33 cellular contexts compared by ENCODE assay signal in genomic region chr3:123046262-123046873, GRCh38. TPM values are rescaled to one million over a fixed set of nuclear protein-coding genes. Genes with fewer than 3 reads are reported as not detected.
DNase-seq lines count a peak whose midpoint lies in the region; ATAC-seq, FAIRE-seq and TF ChIP-seq lines count a peak whose summit lies in the region.
"Had no signal": no experiment of that assay in that cellular context is flagged by ENCODE, and none has a peak within 500 bp of the region (broad histone marks: within the 10 kb centered on the region; RNA-seq: fewer than 3 reads in every experiment).

No MANE protein-coding gene starts in this region.

- peak; percentile 26 for DNase-seq in A673 (ENCODE audit: low spot score)
- peak; percentile 30 for DNase-seq in GM03348 (ENCODE audit: low spot score)
- no peak for DNase-seq in RWPE2 (ENCODE audit: low spot score)
- DNase-seq in osteoblast (ENCODE audit: insufficient read length, low spot score, missing footprints): peak; percentile 87
- no peak for DNase-seq in small intestine
- DNase-seq: activated CD4-positive, alpha-beta T cell treated with anti-CD3 and anti-CD28 coated beads for 48 hours; activated T-cell treated with anti-CD3 and anti-CD28 coated beads for 4 hours; amygdala; effector CD4-positive, alpha-beta T cell; hippocampal formation; Kasumi-1; left colon; mammary epithelial cell; mucosa of descending colon; natural killer cell; NCI-H146; NCI-H345; NCI-H69; nucleus accumbens; SHP77; stimulated activated naive CD4-positive, alpha-beta T cell; upper lobe of left lung; WERI-Rb-1 had no signal

- CTCF ChIA-PET in A673 (lab: Charles Lee): no interaction called here

- ATAC-seq in RWPE2 (ENCODE audit: low read depth): 0 out of 3 replicates have a peak, but pooled peaks have one; percentile 33
- ATAC-seq in HG03139 (IDR thresholded peaks at IDR 0.05; ENCODE audit: unreplicated experiment): no peak
- no peak for ATAC-seq in GM19324 (IDR thresholded peaks at IDR 0.05; ENCODE audit: low FRiP score, unreplicated experiment)
- ATAC-seq in HG03175 (IDR thresholded peaks at IDR 0.05; ENCODE audit: unreplicated experiment): no peak
- ATAC-seq: activated naive CD4-positive, alpha-beta T cell treated with anti-CD3 and anti-CD28 coated beads, Interleukin-2, amount 50 U/mL, for 72 hours; left colon; mucosa of descending colon; natural killer cell had no signal

- no peak overlapping the region for H2AFZ ChIP-seq in osteoblast (ENCODE audit: low read length)

- H3K4me3 ChIP-seq in A673 (ENCODE audit: low read depth, low read length, poor library complexity, severe bottlenecking): no peak overlapping the region
- no peak overlapping the region for H3K4me3 ChIP-seq in RWPE2 (ENCODE audit: severe bottlenecking)
- H3K4me3 ChIP-seq in osteoblast (ENCODE audit: insufficient read depth, low read length): no peak overlapping the region
- H3K4me3 ChIP-seq in small intestine (ENCODE audit: low read depth in 1 of 2, low read length in 2 of 2): no peak overlapping the region
- H3K4me3 ChIP-seq: BLaER1, mucosa of descending colon, skin epidermis, upper lobe of left lung had no signal

- intact Hi-C loops in A673 (cut with micrococcal nuclease; ENCODE audit: unreplicated experiment): no loop called here

- TF ChIP-seq CTCF in A673 (conservative IDR thresholded peaks at IDR 0.05; ENCODE audit: low read depth, low read length) (no peak), RWPE2 (IDR thresholded peaks at IDR 0.05; ENCODE audit: poor library complexity, severe bottlenecking) (no peak), osteoblast (IDR thresholded peaks at IDR 0.05; ENCODE audit: extremely low read depth, low read depth, low read length) (no peak)

- H3K27ac ChIP-seq in A673 (ENCODE audit: low read depth, low read length, poor library complexity, severe bottlenecking) (no peak overlapping the region), RWPE2 (ENCODE audit: poor library complexity, severe bottlenecking) (no peak overlapping the region), osteoblast (ENCODE audit: low read depth, low read length) (peak overlapping the region; percentile 2), small intestine (ENCODE audit: low read depth in 1 of 2, low read length in 1 of 2) (no peak overlapping the region)
- H3K27ac ChIP-seq: BLaER1, HL-60, skin epidermis, WERI-Rb-1 had no signal

- POLR2A ChIA-PET in A673 (lab: Charles Lee; ENCODE audit: low non-redundant PET): no interaction called here

- H4K20me1 ChIP-seq in osteoblast (ENCODE audit: insufficient read depth, low read length): no peaks in the 10 kb centered on the region
- H4K20me1 ChIP-seq: BLaER1 had no signal

- H3K4me1 ChIP-seq in A673 (ENCODE audit: insufficient read depth, low read length, poor library complexity, severe bottlenecking) (no peaks in the 10 kb centered on the region), RWPE2 (ENCODE audit: insufficient read depth, poor library complexity, severe bottlenecking) (no peaks in the 10 kb centered on the region), osteoblast (ENCODE audit: insufficient read depth, low read length) (peaks cover 20% of the 10 kb centered on the region), small intestine (ENCODE audit: control insufficient read depth in 2 of 2, insufficient read depth in 1 of 2, low read depth in 1 of 2, low read length in 1 of 2) (no peaks in the 10 kb centered on the region)

- FAIRE-seq in small intestine (lab: Jason Lieb, UNC): no peak
- FAIRE-seq: bronchial epithelial cell had no signal

- H3K36me3 ChIP-seq in A673 (ENCODE audit: insufficient read depth, low read length, poor library complexity, severe bottlenecking): no peaks in the 10 kb centered on the region
- no peaks in the 10 kb centered on the region for H3K36me3 ChIP-seq in RWPE2 (ENCODE audit: low read depth)
- no peaks in the 10 kb centered on the region for H3K36me3 ChIP-seq in osteoblast (ENCODE audit: insufficient read depth, low read length)
- H3K36me3 ChIP-seq in small intestine (ENCODE audit: control insufficient read depth in 2 of 2, insufficient read depth in 2 of 2, low read length in 2 of 2): no peaks in the 10 kb centered on the region
- H3K36me3 ChIP-seq: BLaER1, upper lobe of left lung, WERI-Rb-1 had no signal

- WGBS in small intestine, 3 donors: 58 to 68% (median 66%) methylated on average over 8 of the region's 8 CpGs

- H3K79me2 ChIP-seq in osteoblast (ENCODE audit: insufficient read depth, low read length): no peaks in the 10 kb centered on the region

- H3K27me3 ChIP-seq in A673 (replicated peaks; ENCODE audit: insufficient read depth, low read depth, low read length, poor library complexity) (no peaks in the 10 kb centered on the region), RWPE2 (ENCODE audit: insufficient read depth, poor library complexity, severe bottlenecking) (no peaks in the 10 kb centered on the region), osteoblast (ENCODE audit: insufficient read depth, low read length) (peaks cover 13% of the 10 kb centered on the region), small intestine (ENCODE audit: control insufficient read depth in 2 of 2, insufficient read depth in 2 of 2, low read length in 2 of 2) (no peaks in the 10 kb centered on the region)
- H3K27me3 ChIP-seq: BLaER1, upper lobe of left lung had no signal

- no TSS peak for BruUV-seq in A673 (replicated peaks; lab: Mats Ljungman, UMichigan)

- H3K9me3 ChIP-seq in A673 (ENCODE audit: low read depth, low read length, poor library complexity, severe bottlenecking) (no peaks in the 10 kb centered on the region), RWPE2 (ENCODE audit: severe bottlenecking) (no peaks in the 10 kb centered on the region), osteoblast (ENCODE audit: low read depth, low read length) (no peaks in the 10 kb centered on the region), small intestine (ENCODE audit: control insufficient read depth, low read depth) (no peaks in the 10 kb centered on the region)
- H3K9me3 ChIP-seq: BLaER1, mucosa of descending colon, upper lobe of left lung had no signal

- peak overlapping the region; percentile 17 for H3K4me2 ChIP-seq in osteoblast (ENCODE audit: insufficient read depth, low read length)
- H3K4me2 ChIP-seq: BLaER1 had no signal

RNA-seq across cellular contexts. Expression of gene SEMA5B, which starts 18.8 kb away (rescaled TPM):
- total RNA-seq in A673 (2021) (7.6 and 9.2 TPM in 2 replicates), osteoblast (not detected in 2 replicates)
- 1 to 10 TPM in 1 of 3 donors, under 1 TPM in 1, not detected in 1; 0.75 to 1.9 TPM for polyA plus RNA-seq in small intestine
- total RNA-seq: A172; activated naive CD4-positive, alpha-beta T cell treated with anti-CD3 and anti-CD28 coated beads, Interleukin-2, amount 50 U/mL, for 72 hours; pulmonary artery endothelial cell had no signal

RNA-seq across cellular contexts. Expression of gene PDIA5, which starts 20.5 kb away (rescaled TPM):
- total RNA-seq in A673 (2021): 28.6 and 33.4 TPM in 2 replicates
- total RNA-seq in osteoblast: 54.3 and 54.5 TPM in 2 replicates
- polyA plus RNA-seq in small intestine: 10 to 100 TPM in 1 of 3 donors, 1 to 10 TPM in 2; 4.6 to 27.7 (median 4.7) TPM

Comparison
In these comparisons a context has a peak if more than half of its experiments do, and no peak if none do; other contexts are left out.
1. DNase-seq: peak in A673 (single experiment), GM03348 (single experiment) and osteoblast (single experiment); none in RWPE2 (single experiment) and small intestine (single experiment).